26 cellular contexts compared by ENCODE assay signal in genomic region chr10:18190840-18191239, GRCh38. TPM values are rescaled to one million over a fixed set of nuclear protein-coding genes. Genes with fewer than 3 reads are reported as not detected.
"Had no signal": no experiment of that assay in that cellular context is flagged by ENCODE, and none has a peak within 500 bp of the region (broad histone marks: within the 10 kb centered on the region; RNA-seq: fewer than 3 reads in every experiment).

No MANE protein-coding gene starts in this region.

- H3K9me3 Mint-ChIP-seq: dendritic cell treated with granulocyte-macrophage colony-stimulating factor and Interleukin-4, amounts not matched to agents 40 ng/mL and 50 ng/mL, for 4 days; endodermal cell had no signal

- H3K27ac Mint-ChIP-seq: dendritic cell treated with granulocyte-macrophage colony-stimulating factor and Interleukin-4, amounts not matched to agents 40 ng/mL and 50 ng/mL, for 4 days; effector memory CD8-positive, alpha-beta T cell; endodermal cell; mesothelial cell of epicardium; naive B cell had no signal

- H3K36me3 ChIP-seq: colonic mucosa, gastrocnemius medialis, heart left ventricle, left lung, lower lobe of right lung had no signal

- H3K27me3 ChIP-seq: colonic mucosa, gastrocnemius medialis, heart left ventricle, left lung had no signal

- H3K4me1 ChIP-seq: colonic mucosa, gastrocnemius medialis, left lung had no signal

- H3K4me1 Mint-ChIP-seq: endodermal cell, naive B cell had no signal

- ATAC-seq: effector memory CD8-positive, alpha-beta T cell; esophagus mucosa; gastrocnemius medialis; heart left ventricle; left lung; left ventricle myocardium superior; lower lobe of right lung; mucosa of descending colon had no signal

- H3K27me3 Mint-ChIP-seq: effector memory CD8-positive, alpha-beta T cell; naive B cell had no signal

- FAIRE-seq: endometrium, islet of Langerhans, keratinocyte had no signal

- H3K4me3 ChIP-seq: colonic mucosa, gastrocnemius medialis, heart left ventricle, left lung, lower lobe of right lung, mucosa of descending colon had no signal

- H3K27ac ChIP-seq: colonic mucosa, epithelial cell of prostate, gastrocnemius medialis, heart left ventricle, left lung, lower lobe of right lung had no signal

- H3K36me3 Mint-ChIP-seq: mesothelial cell of epicardium, naive B cell had no signal

- H3K4me3 Mint-ChIP-seq: dendritic cell treated with granulocyte-macrophage colony-stimulating factor and Interleukin-4, amounts not matched to agents 40 ng/mL and 50 ng/mL, for 4 days; effector memory CD8-positive, alpha-beta T cell; endodermal cell; mesothelial cell of epicardium; naive B cell had no signal

- DNase-seq: colonic mucosa; cortex of kidney; effector CD8-positive, alpha-beta T cell; effector memory CD8-positive, alpha-beta T cell; endodermal cell; erythroblast; foreskin melanocyte; gastrocnemius medialis; heart left ventricle; hippocampal formation; left cardiac atrium; left lung; left ventricle myocardium superior; lower lobe of right lung; mesenchymal stem cell; mucosa of descending colon; naive B cell had no signal

- H3K9me3 ChIP-seq: colonic mucosa, gastrocnemius medialis, heart left ventricle, left lung, lower lobe of right lung, mucosa of descending colon had no signal

RNA-seq across cellular contexts. Expression of gene CACNB2, which starts 50.6 kb away (rescaled TPM):
- total RNA-seq: lung microvascular endothelial cell, myocyte had no signal
